8 cellular contexts compared by ENCODE assay signal in the genomic region with DNA sequence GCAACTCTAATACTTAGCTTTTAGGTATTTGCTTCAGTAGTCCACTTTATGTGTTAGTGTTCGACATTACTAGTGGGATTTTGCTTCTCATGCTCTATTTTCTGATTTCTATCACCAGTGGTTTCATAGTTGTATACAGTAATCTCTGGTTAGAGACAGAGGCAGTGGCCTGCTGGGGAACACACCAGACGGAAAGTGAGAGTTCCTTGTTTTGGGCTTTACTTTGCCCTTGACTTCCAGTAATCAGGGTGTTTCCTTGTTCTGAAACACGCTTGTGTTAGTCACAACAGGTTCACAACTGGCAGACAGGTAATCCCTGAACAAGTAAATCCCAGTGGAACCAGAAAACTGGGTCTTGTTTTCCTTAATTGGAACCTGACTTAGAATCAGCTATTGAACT. TPM values are rescaled to one million over a fixed set of nuclear protein-coding genes. Genes with fewer than 3 reads are reported as not detected.
DNase-seq lines count a peak whose midpoint lies in the region; ATAC-seq and TF ChIP-seq lines count a peak whose summit lies in the region.

No MANE protein-coding gene starts in this region.

- H3K36me3 ChIP-seq in gastrocnemius medialis: no peaks in the 10 kb centered on the region

- POLR2A ChIA-PET in activated CD4-positive, alpha-beta memory T cell treated with anti-CD3 and anti-CD28 coated beads, Interleukin-2, amount 10 ng/mL, durations not matched to agents 7 days and 5 days (lab: Charles Lee): interaction anchor here (0.6 to 4.0 kb wide), 11 partner anchors 8 to 124 kb away, joined by 3 to 21 read pairs (median 6); a partner anchor contains a TSS

- H3K4me3 Mint-ChIP-seq in activated CD4-positive, alpha-beta memory T cell treated with anti-CD3 and anti-CD28 coated beads, Interleukin-2, amount 10 ng/mL, durations not matched to agents 7 days and 5 days: no peak overlapping the region

- H3K27me3 ChIP-seq in gastrocnemius medialis: no peaks in the 10 kb centered on the region

- in situ Hi-C loops in gastrocnemius medialis (cut with MboI; ENCODE audit: low sequenced_read_pairs in 4 of 4): no loop called here

- peak; percentile 28 for DNase-seq in activated CD4-positive, alpha-beta memory T cell treated with anti-CD3 and anti-CD28 coated beads, Interleukin-2, amount 10 ng/mL, durations not matched to agents 7 days and 5 days
- no peak for DNase-seq in left colon
- no peak for DNase-seq in globus pallidus (ENCODE audit: low spot score)
- DNase-seq in gastrocnemius medialis: no peak
- no peak for DNase-seq in nucleus accumbens (lab: John Stamatoyannopoulos, UW)

- intact Hi-C loops in left colon (cut with DNase I, micrococcal nuclease) (no loop called here), gastrocnemius medialis (cut with DNase I; ENCODE audit: low total_unique reads) (no loop called here)

- peak overlapping the region; percentile 82 for H3K27ac Mint-ChIP-seq in activated CD4-positive, alpha-beta memory T cell treated with anti-CD3 and anti-CD28 coated beads, Interleukin-2, amount 10 ng/mL, durations not matched to agents 7 days and 5 days

- CTCF ChIA-PET in activated CD4-positive, alpha-beta memory T cell treated with anti-CD3 and anti-CD28 coated beads, Interleukin-2, amount 10 ng/mL, durations not matched to agents 7 days and 5 days (lab: Charles Lee): interaction anchor here (0.8 to 2.2 kb wide), 9 partner anchors 8 to 133 kb away, joined by 3 to 17 read pairs (median 4); no protein-coding TSS in a partner anchor

- TF ChIP-seq CTCF in 22Rv1 (IDR thresholded peaks at IDR 0.05): no peak
- no peak for TF ChIP-seq CTCF in gastrocnemius medialis (IDR thresholded peaks at IDR 0.05 in 4 of 5, conservative IDR thresholded peaks at IDR 0.05 in 1 of 5)

- H3K9me3 Mint-ChIP-seq in activated CD4-positive, alpha-beta memory T cell treated with anti-CD3 and anti-CD28 coated beads, Interleukin-2, amount 10 ng/mL, durations not matched to agents 7 days and 5 days: no peaks in the 10 kb centered on the region

- no peak for TF ChIP-seq POLR2A in gastrocnemius medialis (IDR thresholded peaks at IDR 0.05)

- H3K4me1 ChIP-seq in gastrocnemius medialis: peaks cover 19 to 24% of the 10 kb centered on the region in 2 donors

- peak overlapping the region; percentile 69 for H3K27ac ChIP-seq in 22Rv1
- H3K27ac ChIP-seq in gastrocnemius medialis: peak overlapping the region in 2 of 4 donors; percentile 23 to 36

- no peaks in the 10 kb centered on the region for H3K36me3 Mint-ChIP-seq in activated CD4-positive, alpha-beta memory T cell treated with anti-CD3 and anti-CD28 coated beads, Interleukin-2, amount 10 ng/mL, durations not matched to agents 7 days and 5 days (ENCODE audit: low read depth)

- H3K27me3 Mint-ChIP-seq in activated CD4-positive, alpha-beta memory T cell treated with anti-CD3 and anti-CD28 coated beads, Interleukin-2, amount 10 ng/mL, durations not matched to agents 7 days and 5 days: no peaks in the 10 kb centered on the region

- peaks cover 48% of the 10 kb centered on the region for H3K4me1 Mint-ChIP-seq in activated CD4-positive, alpha-beta memory T cell treated with anti-CD3 and anti-CD28 coated beads, Interleukin-2, amount 10 ng/mL, durations not matched to agents 7 days and 5 days

- no peaks in the 10 kb centered on the region for H3K9me3 ChIP-seq in gastrocnemius medialis

- no peak overlapping the region for H3K4me3 ChIP-seq in gastrocnemius medialis

- ATAC-seq in GM19467 (IDR thresholded peaks at IDR 0.05; ENCODE audit: unreplicated experiment) (peak; percentile 42), left colon (peak; percentile 43), gastrocnemius medialis (no peak), HG02759 (IDR thresholded peaks at IDR 0.05; ENCODE audit: unreplicated experiment) (no peak)

RNA-seq across cellular contexts. Expression of a gene that starts 56.0 kb away (rescaled TPM):
- total RNA-seq in activated CD4-positive, alpha-beta memory T cell treated with anti-CD3 and anti-CD28 coated beads, Interleukin-2, amount 10 ng/mL, durations not matched to agents 7 days and 5 days: 10 to 100 TPM; 86.4 to 95.0 TPM
- 10 to 100 TPM; 17.1 to 19.2 TPM for total RNA-seq in left colon
- 10 to 100 TPM in 3 of 4 donors, 1 to 10 TPM in 1; 6.6 to 20.4 (median 16.9) TPM for total RNA-seq in gastrocnemius medialis

Comparison
In these comparisons a context has a peak if more than half of its experiments do, and no peak if none do; other contexts are left out.
1. ATAC-seq: peak in GM19467 (single experiment) and left colon (single experiment); none in gastrocnemius medialis (0 of 2) and HG02759 (single experiment).
2. RNA of a gene that starts 56.0 kb away (total RNA-seq): 86.4 to 95.0 TPM in activated CD4-positive, alpha-beta memory T cell treated with anti-CD3 and anti-CD28 coated beads, Interleukin-2, amount 10 ng/mL, durations not matched to agents 7 days and 5 days; 17.1 to 19.2 TPM in left colon and 6.6 to 20.4 TPM in gastrocnemius medialis; every median in the first group is over 4 times any median in the second.